ENCODE assay signal across 9 cellular contexts in genomic region chr5:143019614-143020515, GRCh38.
DNase-seq lines count a peak whose midpoint lies in the region; ATAC-seq, FAIRE-seq and TF ChIP-seq lines count a peak whose summit lies in the region.
"Had no signal": no experiment of that assay in that cellular context is flagged by ENCODE, and none has a peak within 500 bp of the region (broad histone marks: within the 10 kb centered on the region; RNA-seq: fewer than 3 reads in every experiment).

No MANE protein-coding gene starts in this region.

- H3K36me3 Mint-ChIP-seq in activated naive CD8-positive, alpha-beta T cell treated with anti-CD3 and anti-CD28 coated beads for 36 hours = peaks cover 41% of the 10 kb centered on the region

- no peak overlapping the region for H2BK120ac ChIP-seq in trophoblast cell (ENCODE audit: insufficient read depth, low read length, poor library complexity)

- FAIRE-seq in GM19239 (lab: Jason Lieb, UNC) = peak; percentile 96
- FAIRE-seq in frontal cortex (lab: Jason Lieb, UNC) = no peak
- FAIRE-seq: TTC549 had no signal

- no peak overlapping the region for H4K91ac ChIP-seq in trophoblast cell (ENCODE audit: low read depth, low read length)

- no peak for TF ChIP-seq CTCF in psoas muscle (IDR thresholded peaks at IDR 0.05)
- no peak for TF ChIP-seq CTCF in uterus (IDR thresholded peaks at IDR 0.05)

- peaks cover 9% of the 10 kb centered on the region for H3K9me3 Mint-ChIP-seq in activated naive CD8-positive, alpha-beta T cell treated with anti-CD3 and anti-CD28 coated beads for 36 hours

- H3K9me3 ChIP-seq in trophoblast cell (ENCODE audit: insufficient read depth, low read depth, low read length) (no peaks in the 10 kb centered on the region), psoas muscle (no peaks in the 10 kb centered on the region), uterus (no peaks in the 10 kb centered on the region)

- ATAC-seq in HG03060 (IDR thresholded peaks at IDR 0.05; ENCODE audit: low read depth, unreplicated experiment) = peak; percentile 83
- ATAC-seq in psoas muscle = no peak

- H4K8ac ChIP-seq in trophoblast cell (ENCODE audit: low read depth, low read length) = no peak overlapping the region

- DNase-seq in ELF-1 (ENCODE audit: low read depth, low spot score) = peak; percentile 10
- no peak for DNase-seq in GM19239 (ENCODE audit: insufficient read length, low spot score)
- DNase-seq in activated naive CD8-positive, alpha-beta T cell treated with anti-CD3 and anti-CD28 coated beads for 36 hours = no peak
- no peak for DNase-seq in trophoblast cell
- DNase-seq in frontal cortex (ENCODE audit: low spot score in 2 of 2) = no peak
- DNase-seq in psoas muscle = no peak
- DNase-seq in uterus = no peak

- intact Hi-C loops in psoas muscle (cut with DNase I) = loop anchor here (5.0 to 10.0 kb wide), 4 partner anchors 117 to 655 kb away; partner anchors contain the start of gene NR3C1 (in 1 of the 2)
- intact Hi-C loops in uterus (cut with DNase I; ENCODE audit: low total_unique reads) = no loop called here

- H3K27me3 ChIP-seq in trophoblast cell (ENCODE audit: insufficient read depth, low read length) (no peaks in the 10 kb centered on the region), psoas muscle (ENCODE audit: insufficient read depth in 3 of 3, low read length in 2 of 3) (no peaks in the 10 kb centered on the region), uterus (no peaks in the 10 kb centered on the region)

- H3K36me3 ChIP-seq in trophoblast cell (ENCODE audit: control insufficient read depth in 1 of 2, insufficient read depth in 2 of 2, low read length in 2 of 2) (no peaks in the 10 kb centered on the region), psoas muscle (ENCODE audit: insufficient read depth in 1 of 2, low read depth in 1 of 2) (no peaks in the 10 kb centered on the region), uterus (no peaks in the 10 kb centered on the region)

- H2AFZ ChIP-seq in trophoblast cell (ENCODE audit: insufficient read depth, low read length, poor library complexity) = no peak overlapping the region

- H3K23ac ChIP-seq in trophoblast cell (ENCODE audit: low read length) = no peak overlapping the region

- no peak overlapping the region for H2BK5ac ChIP-seq in trophoblast cell (ENCODE audit: low read depth, low read length, poor library complexity)

- H3K14ac ChIP-seq in trophoblast cell (ENCODE audit: low read length) = no peak overlapping the region

- no peak overlapping the region for H2AK5ac ChIP-seq in trophoblast cell (ENCODE audit: low read length)

- TF ChIP-seq POLR2A in uterus (IDR thresholded peaks at IDR 0.05) = no peak

- no peaks in the 10 kb centered on the region for H3K79me1 ChIP-seq in trophoblast cell (ENCODE audit: low read length)

- H3K4me3 ChIP-seq in trophoblast cell (ENCODE audit: low read depth, low read length) = no peak overlapping the region
- no peak overlapping the region for H3K4me3 ChIP-seq in psoas muscle
- H3K4me3 ChIP-seq in uterus = no peak overlapping the region

- no peak overlapping the region for H2BK12ac ChIP-seq in trophoblast cell (ENCODE audit: low read length)

- no peak overlapping the region for H3K4ac ChIP-seq in trophoblast cell (ENCODE audit: low read depth, low read length)

- WGBS in trophoblast cell (ENCODE audit: extremely low coverage, insufficient coverage, insufficient read length) = no CpG with 5 or more reads among the region's 7 CpGs
- 68 to 77% (median 72%) methylated on average over 7 of the region's 7 CpGs for WGBS in psoas muscle, 3 donors

- H3K4me1 Mint-ChIP-seq in activated naive CD8-positive, alpha-beta T cell treated with anti-CD3 and anti-CD28 coated beads for 36 hours = peaks cover 46% of the 10 kb centered on the region

- no peak overlapping the region for H4K12ac ChIP-seq in trophoblast cell (ENCODE audit: low read depth, low read length)

- no peaks in the 10 kb centered on the region for H3K79me2 ChIP-seq in trophoblast cell (ENCODE audit: control insufficient read depth, insufficient read depth, low read length, poor library complexity)

- no peak overlapping the region for H3K27ac ChIP-seq in trophoblast cell (ENCODE audit: low read depth, low read length)
- no peak overlapping the region for H3K27ac ChIP-seq in psoas muscle
- no peak overlapping the region for H3K27ac ChIP-seq in uterus

- peak overlapping the region; percentile 73 for H3K27ac Mint-ChIP-seq in activated naive CD8-positive, alpha-beta T cell treated with anti-CD3 and anti-CD28 coated beads for 36 hours

- no peak overlapping the region for H3K4me2 ChIP-seq in trophoblast cell (ENCODE audit: low read length)

- no peaks in the 10 kb centered on the region for H3K27me3 Mint-ChIP-seq in activated naive CD8-positive, alpha-beta T cell treated with anti-CD3 and anti-CD28 coated beads for 36 hours

- H3K4me3 Mint-ChIP-seq in activated naive CD8-positive, alpha-beta T cell treated with anti-CD3 and anti-CD28 coated beads for 36 hours = no peak overlapping the region

- no peaks in the 10 kb centered on the region for H3K4me1 ChIP-seq in trophoblast cell (ENCODE audit: control insufficient read depth in 1 of 2, insufficient read depth in 2 of 2, low read length in 2 of 2)
- H3K4me1 ChIP-seq in psoas muscle = peaks cover 43% of the 10 kb centered on the region
- peaks cover 0 to 4% of the 10 kb centered on the region in 2 donors for H3K4me1 ChIP-seq in uterus

- H3K9ac ChIP-seq in trophoblast cell (ENCODE audit: low read length) = no peak overlapping the region

- H3K18ac ChIP-seq in trophoblast cell (ENCODE audit: low read length) = no peak overlapping the region
